ENCODE assay signal across 23 cellular contexts in genomic region chr12:86196465-86196864, GRCh38. TPM values are rescaled to one million over a fixed set of nuclear protein-coding genes. Genes with fewer than 3 reads are reported as not detected.
"Had no signal": no experiment of that assay in that cellular context is flagged by ENCODE, and none has a peak within 500 bp of the region (broad histone marks: within the 10 kb centered on the region; RNA-seq: fewer than 3 reads in every experiment).

No MANE protein-coding gene starts in this region.

- H3K4me1 ChIP-seq: gastrocnemius medialis, lower lobe of right lung, neural progenitor cell, psoas muscle, sigmoid colon, testis, tibial nerve, upper lobe of left lung had no signal

- H3K27me3 ChIP-seq: dorsolateral prefrontal cortex, gastrocnemius medialis, neural progenitor cell, sigmoid colon, testis, tibial nerve, upper lobe of left lung had no signal

- DNase-seq: dorsolateral prefrontal cortex; effector CD4-positive, alpha-beta T cell; foreskin fibroblast; gastrocnemius medialis; head of caudate nucleus; left ventricle myocardium superior; lower lobe of right lung; natural killer cell; nucleus accumbens; sigmoid colon; stimulated activated CD4-positive, alpha-beta T cell treated with anti-CD3 and anti-CD28 coated beads, Interleukin-2, amount 100 ng/mL, for 24 hours; stimulated activated CD4-positive, alpha-beta T cell treated with anti-CD3 and anti-CD28 coated beads, Interleukin-4, amount 100 ng/mL, for 4 hours; stimulated activated naive CD8-positive, alpha-beta T cell treated with anti-CD3 and anti-CD28 coated beads, Interleukin-15, Interleukin-2, amounts not matched to agents 100 U/mL and 50 U/mL, for 24 hours; substantia nigra; testis; upper lobe of left lung had no signal

- H3K9me3 ChIP-seq: gastrocnemius medialis, lower lobe of right lung, psoas muscle, sigmoid colon, testis, tibial nerve, upper lobe of left lung had no signal

- H3K4me2 ChIP-seq: neural progenitor cell had no signal

- H3K4me3 ChIP-seq: dorsolateral prefrontal cortex, gastrocnemius medialis, lower lobe of right lung, neural progenitor cell, psoas muscle, sigmoid colon, testis, tibial nerve, upper lobe of left lung had no signal

- H3K9ac ChIP-seq: neural progenitor cell had no signal

- H3K27ac ChIP-seq: dorsolateral prefrontal cortex, gastrocnemius medialis, lower lobe of right lung, neural progenitor cell, psoas muscle, sigmoid colon, testis, tibial nerve, upper lobe of left lung had no signal

- H2AFZ ChIP-seq: neural progenitor cell had no signal

- H3K36me3 ChIP-seq: gastrocnemius medialis, lower lobe of right lung, neural progenitor cell, sigmoid colon, tibial nerve, upper lobe of left lung had no signal

RNA-seq across cellular contexts. Expression of gene MGAT4C, which starts 59.7 kb away (rescaled TPM):
- total RNA-seq: esophagus mucosa, gastrocnemius medialis, mononuclear cell, natural killer cell, renal cortical epithelial cell had no signal
- polyA plus RNA-seq: keratinocyte had no signal
